16 cellular contexts compared by ENCODE assay signal in genomic region chr2:11340717-11341116, GRCh38. TPM values are rescaled to one million over a fixed set of nuclear protein-coding genes. Genes with fewer than 3 reads are reported as not detected.
DNase-seq lines count a peak whose midpoint lies in the region; ATAC-seq and TF ChIP-seq lines count a peak whose summit lies in the region.
"Had no signal": no experiment of that assay in that cellular context is flagged by ENCODE, and none has a peak within 500 bp of the region (broad histone marks: within the 10 kb centered on the region; RNA-seq: fewer than 3 reads in every experiment).

No MANE protein-coding gene starts in this region.

- H3K9me3 ChIP-seq in adipocyte (ENCODE audit: control insufficient read depth, low read length) (no peaks in the 10 kb centered on the region), lower lobe of right lung (no peaks in the 10 kb centered on the region), subcutaneous abdominal adipose tissue (ENCODE audit: control insufficient read depth in 5 of 5, low read length in 5 of 5) (no peaks in the 10 kb centered on the region)
- H3K9me3 ChIP-seq: body of pancreas had no signal

- H3K9ac ChIP-seq in adipocyte (ENCODE audit: low read length) = peak overlapping the region; percentile 98
- H3K9ac ChIP-seq in subcutaneous abdominal adipose tissue (ENCODE audit: low read length in 5 of 5) = peak overlapping the region in 3 of 5 donors; percentile 16 to 56 (median 20)

- H3K4me1 ChIP-seq in adipocyte (ENCODE audit: control insufficient read depth, insufficient read depth, low read length) (peaks cover 42% of the 10 kb centered on the region), lower lobe of right lung (peaks cover 59% of the 10 kb centered on the region), subcutaneous abdominal adipose tissue (ENCODE audit: control insufficient read depth in 5 of 5, insufficient read depth in 5 of 5, low read length in 5 of 5) (peaks cover 0 to 46% (median 37%) of the 10 kb centered on the region in 5 donors)

- TF ChIP-seq CTCF in lower lobe of right lung (IDR thresholded peaks at IDR 0.05) = no peak

- intact Hi-C loops in lower lobe of right lung (cut with DNase I) = no loop called here

- H3K27ac ChIP-seq in lower lobe of right lung = no peak overlapping the region
- peak overlapping the region; percentile 57 for H3K27ac ChIP-seq in subcutaneous abdominal adipose tissue (ENCODE audit: low read depth, low read length)
- H3K27ac ChIP-seq: 22Rv1, body of pancreas had no signal

- H3K36me3 ChIP-seq in adipocyte (ENCODE audit: control insufficient read depth, insufficient read depth, low read length, severe bottlenecking) = peaks cover 3% of the 10 kb centered on the region
- no peaks in the 10 kb centered on the region for H3K36me3 ChIP-seq in lower lobe of right lung
- H3K36me3 ChIP-seq in subcutaneous abdominal adipose tissue (ENCODE audit: control insufficient read depth in 5 of 5, insufficient read depth in 5 of 5, low read length in 5 of 5) = no peaks in the 10 kb centered on the region

- peak; percentile 13 for DNase-seq in DMS 273 (lab: John Stamatoyannopoulos, UW; ENCODE audit: unreplicated experiment)
- DNase-seq in DMS 273 treated with DMSO at 0.1 percent for 48 hours (lab: John Stamatoyannopoulos, UW) = no peak
- DNase-seq in adipocyte (ENCODE audit: low read depth) = no peak
- no peak for DNase-seq in lower lobe of right lung
- no peak for DNase-seq in ecto neural progenitor cell (ENCODE audit: low spot score)
- DNase-seq in NCI-H2171 treated with DMSO at 0.1 percent for 48 hours (lab: John Stamatoyannopoulos, UW) = no peak
- DNase-seq: activated CD8-positive, alpha-beta memory T cell treated with anti-CD3 and anti-CD28 coated beads for 24 hours; activated effector memory CD4-positive, alpha-beta T cell treated with anti-CD3 and anti-CD28 coated beads, Interleukin-2, amount 50 U/mL, for 16 hours; body of pancreas; CD8-positive, alpha-beta memory T cell; effector memory CD8-positive, alpha-beta T cell; NCI-H187 treated with DMSO at 0.1 percent for 48 hours; stimulated activated naive B cell treated with anti-CD40 and anti-IgM and Interleukin-4, amounts not matched to agents 10 μg/mL and 1 μg/mL and 100 μg/mL, for 72 hours had no signal

- H3K4me3 ChIP-seq in adipocyte (ENCODE audit: low read length) (peak overlapping the region; percentile 95), lower lobe of right lung (peak overlapping the region; percentile 87), subcutaneous abdominal adipose tissue (ENCODE audit: low read depth in 1 of 5, low read length in 5 of 5) (peak overlapping the region in 4 of 5 donors; percentile 11 to 44 (median 18))
- H3K4me3 ChIP-seq: body of pancreas had no signal

- H3K27me3 ChIP-seq in adipocyte (replicated peaks; ENCODE audit: control insufficient read depth, insufficient read depth, low read length) = no peaks in the 10 kb centered on the region
- no peaks in the 10 kb centered on the region for H3K27me3 ChIP-seq in lower lobe of right lung (ENCODE audit: low read depth)
- H3K27me3 ChIP-seq in subcutaneous abdominal adipose tissue (ENCODE audit: control insufficient read depth in 5 of 5, insufficient read depth in 4 of 5, low read length in 5 of 5) = no peaks in the 10 kb centered on the region
- H3K27me3 ChIP-seq: body of pancreas had no signal

- ATAC-seq in lower lobe of right lung (no peak), GM21619 (IDR thresholded peaks at IDR 0.05; ENCODE audit: unreplicated experiment) (no peak)
- ATAC-seq: body of pancreas; effector memory CD8-positive, alpha-beta T cell; stimulated activated naive B cell treated with anti-CD40 and anti-IgM and Interleukin-4, amounts not matched to agents 10 μg/mL and 1 μg/mL and 100 μg/mL, for 72 hours had no signal

RNA-seq across cellular contexts. Expression of gene ROCK2, which starts 3.7 kb away (rescaled TPM):
- 54.3 TPM for total RNA-seq in lower lobe of right lung

Comparison
In these comparisons a context has a peak if more than half of its experiments do, and no peak if none do; other contexts are left out.
1. H3K4me3 ChIP-seq: peak in every context shown above with its lines; median percentile 95 in adipocyte; 87 in lower lobe of right lung; 18 in subcutaneous abdominal adipose tissue.